ENCODE assay signal across 2 cellular contexts in genomic region chr6:16972535-16972934, GRCh38.
TF ChIP-seq lines count a peak whose summit lies in the region.

No MANE protein-coding gene starts in this region.

TF ChIP-seq in IMR-90, 13 proteins besides CTCF, POLR2A, EP300 and RAD21 (continued from another document):
- TF ChIP-seq, protein P1, sequence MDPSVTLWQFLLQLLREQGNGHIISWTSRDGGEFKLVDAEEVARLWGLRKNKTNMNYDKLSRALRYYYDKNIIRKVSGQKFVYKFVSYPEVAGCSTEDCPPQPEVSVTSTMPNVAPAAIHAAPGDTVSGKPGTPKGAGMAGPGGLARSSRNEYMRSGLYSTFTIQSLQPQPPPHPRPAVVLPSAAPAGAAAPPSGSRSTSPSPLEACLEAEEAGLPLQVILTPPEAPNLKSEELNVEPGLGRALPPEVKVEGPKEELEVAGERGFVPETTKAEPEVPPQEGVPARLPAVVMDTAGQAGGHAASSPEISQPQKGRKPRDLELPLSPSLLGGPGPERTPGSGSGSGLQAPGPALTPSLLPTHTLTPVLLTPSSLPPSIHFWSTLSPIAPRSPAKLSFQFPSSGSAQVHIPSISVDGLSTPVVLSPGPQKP (IDR thresholded peaks at IDR 0.05; ENCODE audit: borderline replicate concordance, low read depth, low read length), result no peak
- no peak for TF ChIP-seq BHLHE40 (IDR thresholded peaks at IDR 0.05; ENCODE audit: low read depth, low read length)
- TF ChIP-seq CHD1 (IDR thresholded peaks at IDR 0.05; ENCODE audit: low read depth, low read length), result no peak
- no peak for TF ChIP-seq NFE2L2 (IDR thresholded peaks at IDR 0.05; ENCODE audit: low read depth, low read length)
- TF ChIP-seq RCOR1 (IDR thresholded peaks at IDR 0.05; ENCODE audit: insufficient replicate concordance, low read length), result no peak
- no peak for TF ChIP-seq RFX5 (IDR thresholded peaks at IDR 0.05; ENCODE audit: low read depth, low read length)
- TF ChIP-seq, protein P2, sequence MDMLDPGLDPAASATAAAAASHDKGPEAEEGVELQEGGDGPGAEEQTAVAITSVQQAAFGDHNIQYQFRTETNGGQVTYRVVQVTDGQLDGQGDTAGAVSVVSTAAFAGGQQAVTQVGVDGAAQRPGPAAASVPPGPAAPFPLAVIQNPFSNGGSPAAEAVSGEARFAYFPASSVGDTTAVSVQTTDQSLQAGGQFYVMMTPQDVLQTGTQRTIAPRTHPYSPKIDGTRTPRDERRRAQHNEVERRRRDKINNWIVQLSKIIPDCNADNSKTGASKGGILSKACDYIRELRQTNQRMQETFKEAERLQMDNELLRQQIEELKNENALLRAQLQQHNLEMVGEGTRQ (IDR thresholded peaks at IDR 0.05; ENCODE audit: low read depth, low read length), result no peak
- no peak for TF ChIP-seq MAZ (IDR thresholded peaks at IDR 0.05; ENCODE audit: borderline replicate concordance, low read depth, low read length)

TF ChIP-seq in neural cell, 6 proteins besides CTCF, POLR2A, EP300 and RAD21 (continued from another document):
- no peak for TF ChIP-seq REST (IDR thresholded peaks at IDR 0.05; ENCODE audit: borderline replicate concordance)
- no peak for TF ChIP-seq SMC3 (conservative IDR thresholded peaks at IDR 0.05; ENCODE audit: poor library complexity)
- TF ChIP-seq TAF1 (IDR thresholded peaks at IDR 0.05; ENCODE audit: low read depth), result no peak
- no peak for TF ChIP-seq EZH2 (IDR thresholded peaks at IDR 0.05; ENCODE audit: borderline replicate concordance, insufficient read depth, low read length, poor library complexity, severe bottlenecking)
- no peak for TF ChIP-seq POLR2AphosphoS5 (IDR thresholded peaks at IDR 0.05)
